ENCODE assay signal across 8 cellular contexts in genomic region chr9:129202613-129203555, GRCh38. TPM values are rescaled to one million over a fixed set of nuclear protein-coding genes. Genes with fewer than 3 reads are reported as not detected.
DNase-seq lines count a peak whose midpoint lies in the region; ATAC-seq lines count a peak whose summit lies in the region.

No MANE protein-coding gene starts in this region.

- peak overlapping the region; percentile 68 for H3K4me3 ChIP-seq in urinary bladder (ENCODE audit: low read depth, low read length)

- H3K27me3 Mint-ChIP-seq in T-helper 2 cell treated with Interferon-gamma antibody and Interleukin-4, amounts not matched to agents 5 μg/mL and 100 μg/mL, for 36 hours (ENCODE audit: low read depth), result no peaks in the 10 kb centered on the region

- no peaks in the 10 kb centered on the region for H3K36me3 Mint-ChIP-seq in T-helper 2 cell treated with Interferon-gamma antibody and Interleukin-4, amounts not matched to agents 5 μg/mL and 100 μg/mL, for 36 hours (ENCODE audit: low read depth)

- H3K27ac ChIP-seq in angular gyrus (ENCODE audit: low read depth, low read length) (peak overlapping the region; percentile 89), urinary bladder (ENCODE audit: low read depth) (peak overlapping the region; percentile 91)

- no peaks in the 10 kb centered on the region for H3K36me3 ChIP-seq in urinary bladder (ENCODE audit: insufficient read depth)

- no peaks in the 10 kb centered on the region for H3K4me1 ChIP-seq in urinary bladder (ENCODE audit: insufficient read depth)

- H3K9me3 Mint-ChIP-seq in T-helper 2 cell treated with Interferon-gamma antibody and Interleukin-4, amounts not matched to agents 5 μg/mL and 100 μg/mL, for 36 hours, result no peaks in the 10 kb centered on the region

- H3K4me3 Mint-ChIP-seq in T-helper 2 cell treated with Interferon-gamma antibody and Interleukin-4, amounts not matched to agents 5 μg/mL and 100 μg/mL, for 36 hours, result peak overlapping the region; percentile 77

- peak overlapping the region; percentile 92 for H3K27ac Mint-ChIP-seq in T-helper 2 cell treated with Interferon-gamma antibody and Interleukin-4, amounts not matched to agents 5 μg/mL and 100 μg/mL, for 36 hours

- 6% methylated on average over 57 of the region's 57 CpGs for WGBS in urinary bladder

- ATAC-seq in GM21723 (IDR thresholded peaks at IDR 0.05; ENCODE audit: unreplicated experiment), result peak; percentile 79

- peak; percentile 87 for DNase-seq in DMS 273 (lab: John Stamatoyannopoulos, UW; ENCODE audit: unreplicated experiment)
- DNase-seq in LoVo (ENCODE audit: low spot score), result peak; percentile 73
- DNase-seq in T-helper 2 cell treated with Interferon-gamma antibody and Interleukin-4, amounts not matched to agents 5 μg/mL and 100 μg/mL, for 36 hours (ENCODE audit: low spot score), result peak; percentile 89
- peak; percentile 86 for DNase-seq in hepatic stellate cell (ENCODE audit: low spot score)
- peak; percentile 80 for DNase-seq in putamen (ENCODE audit: low spot score)

- H3K4me1 Mint-ChIP-seq in T-helper 2 cell treated with Interferon-gamma antibody and Interleukin-4, amounts not matched to agents 5 μg/mL and 100 μg/mL, for 36 hours (ENCODE audit: low read depth), result peaks cover 16% of the 10 kb centered on the region

RNA-seq across cellular contexts. Expression of gene IER5L, which starts 24.8 kb away (rescaled TPM):
- total RNA-seq in urinary bladder, result 15.2 TPM
- polyA plus RNA-seq in urinary bladder, result 13.3 TPM

Comparison
In these comparisons a context has a peak if more than half of its experiments do, and no peak if none do; other contexts are left out.
1. Peak in every context shown above with its lines: DNase-seq, ATAC-seq, H3K4me3 ChIP-seq and H3K27ac ChIP-seq.